2 cellular contexts compared by ENCODE assay signal in genomic region chr19:40144947-40145748, GRCh38.
TF ChIP-seq lines count a peak whose summit lies in the region.

No MANE protein-coding gene starts in this region.

TF ChIP-seq in A549, 52 proteins besides CTCF, POLR2A, EP300 and RAD21:
- TF ChIP-seq ZFP36 (IDR thresholded peaks at IDR 0.05; ENCODE audit: borderline replicate concordance, partially characterized antibody) (peak; percentile 71), HOXA7 (CRISPR knock-in tag; IDR thresholded peaks at IDR 0.05) (no peak), EHF (CRISPR knock-in tag; IDR thresholded peaks at IDR 0.05) (no peak), BHLHE40 (IDR thresholded peaks at IDR 0.05; ENCODE audit: low read depth, low read length) (no peak)

TF ChIP-seq in GM12878, 131 proteins besides CTCF, POLR2A, EP300 and RAD21:
- TF ChIP-seq BCLAF1 (IDR thresholded peaks at IDR 0.05), result no peak
- TF ChIP-seq ETV6 (conservative IDR thresholded peaks at IDR 0.05 in 1 of 2, IDR thresholded peaks at IDR 0.05 in 1 of 2; ENCODE audit: borderline replicate concordance in 1 of 2, low read depth in 1 of 2), result peak in 1 of 2 experiments; percentile 94; a peak in 2 of 4 replicates
TF ChIP-seq in GM12878: peak in this region for 1.
